ENCODE assay signal across 1 cellular context in the genomic region with DNA sequence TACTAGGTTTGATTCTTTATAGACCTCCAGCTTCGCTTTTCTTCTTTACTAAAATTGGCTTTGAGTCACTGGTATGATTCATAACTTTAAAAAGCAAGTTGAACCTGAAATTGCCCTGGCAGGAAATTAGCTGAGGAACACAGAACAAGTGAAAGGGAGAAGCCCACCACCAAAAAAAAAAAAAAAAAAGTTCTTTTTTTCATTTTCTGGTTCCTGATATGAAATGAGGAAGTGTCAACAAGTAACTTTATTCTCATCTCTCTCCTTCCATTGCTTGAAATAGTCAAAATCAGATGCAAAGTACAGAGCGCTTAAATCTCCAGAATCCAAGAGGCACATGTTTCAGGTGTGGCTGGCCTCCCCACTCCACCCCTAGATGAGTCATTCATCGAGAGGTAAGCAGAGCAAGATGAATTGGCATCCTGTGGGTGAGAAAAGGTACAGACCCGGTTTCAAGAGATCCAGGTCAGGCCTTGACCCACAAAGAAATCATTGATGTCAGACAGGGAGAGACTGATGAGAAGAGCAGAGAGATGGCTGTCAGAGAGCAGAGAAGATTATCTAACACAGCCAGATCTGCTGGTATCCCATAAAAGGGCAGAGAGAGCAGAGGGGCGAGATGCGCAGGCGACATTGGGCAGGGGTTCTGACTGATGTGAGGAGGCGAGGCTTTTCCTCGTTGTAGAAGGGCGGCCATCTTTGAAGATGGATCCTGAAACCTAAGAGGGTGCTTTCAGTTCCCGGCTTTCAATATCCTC.
TF ChIP-seq lines count a peak whose summit lies in the region.

No MANE protein-coding gene starts in this region.

TF ChIP-seq in K562, 482 proteins besides CTCF, POLR2A, EP300 and RAD21 (continued from another document and continues in another):
- no peak for TF ChIP-seq ELF2 (CRISPR knock-in tag; IDR thresholded peaks at IDR 0.05)
- TF ChIP-seq SRSF3 (IDR thresholded peaks at IDR 0.05; ENCODE audit: insufficient read depth, low read length): no peak
- TF ChIP-seq HNRNPLL (IDR thresholded peaks at IDR 0.05; ENCODE audit: low read depth, low read length, poor library complexity, severe bottlenecking): no peak
- no peak for TF ChIP-seq FOXK1 (CRISPR knock-in tag; IDR thresholded peaks at IDR 0.05; ENCODE audit: borderline replicate concordance)
- no peak for TF ChIP-seq SUPT5H (IDR thresholded peaks at IDR 0.05)
- TF ChIP-seq ZNF316 (IDR thresholded peaks at IDR 0.05): no peak
- peak; percentile 31; the same call in 1 of the 2 replicates for TF ChIP-seq L3MBTL2 (IDR thresholded peaks at IDR 0.05)
- TF ChIP-seq MAZ (CRISPR knock-in tag; conservative IDR thresholded peaks at IDR 0.05 in 1 of 2, IDR thresholded peaks at IDR 0.05 in 1 of 2): no peak
- TF ChIP-seq PHTF2 (CRISPR knock-in tag; IDR thresholded peaks at IDR 0.05): no peak
- peak; percentile 73 for TF ChIP-seq NFRKB (IDR thresholded peaks at IDR 0.05; ENCODE audit: low read depth)
- TF ChIP-seq CCAR2 (IDR thresholded peaks at IDR 0.05; ENCODE audit: low read depth, low read length): no peak
- no peak for TF ChIP-seq HOXB6 (CRISPR knock-in tag; IDR thresholded peaks at IDR 0.05; ENCODE audit: borderline replicate concordance)
- no peak for TF ChIP-seq MCM2 (IDR thresholded peaks at IDR 0.05; ENCODE audit: low read depth)
- TF ChIP-seq, protein P1, sequence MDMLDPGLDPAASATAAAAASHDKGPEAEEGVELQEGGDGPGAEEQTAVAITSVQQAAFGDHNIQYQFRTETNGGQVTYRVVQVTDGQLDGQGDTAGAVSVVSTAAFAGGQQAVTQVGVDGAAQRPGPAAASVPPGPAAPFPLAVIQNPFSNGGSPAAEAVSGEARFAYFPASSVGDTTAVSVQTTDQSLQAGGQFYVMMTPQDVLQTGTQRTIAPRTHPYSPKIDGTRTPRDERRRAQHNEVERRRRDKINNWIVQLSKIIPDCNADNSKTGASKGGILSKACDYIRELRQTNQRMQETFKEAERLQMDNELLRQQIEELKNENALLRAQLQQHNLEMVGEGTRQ (CRISPR knock-in tag; IDR thresholded peaks at IDR 0.05): no peak
- no peak for TF ChIP-seq RBM34 (IDR thresholded peaks at IDR 0.05; ENCODE audit: borderline replicate concordance, insufficient read depth, low read length)
- no peak for TF ChIP-seq NUFIP1 (IDR thresholded peaks at IDR 0.05; ENCODE audit: partially characterized antibody)
- peak; percentile 34; the same call in 1 of the 2 replicates for TF ChIP-seq TAL1 (IDR thresholded peaks at IDR 0.05)
- no peak for TF ChIP-seq RBM39 (optimal IDR thresholded peaks at IDR 0.05; ENCODE audit: low read depth, low read length)
- no peak for TF ChIP-seq RBM14 (IDR thresholded peaks at IDR 0.05; ENCODE audit: borderline replicate concordance, insufficient read depth, low read depth, low read length)
- TF ChIP-seq ZC3H4 (CRISPR knock-in tag; IDR thresholded peaks at IDR 0.05; ENCODE audit: borderline replicate concordance): no peak
- TF ChIP-seq U2AF1 (optimal IDR thresholded peaks at IDR 0.05; ENCODE audit: low read depth, low read length): no peak
- no peak for TF ChIP-seq MAFK (IDR thresholded peaks at IDR 0.05; ENCODE audit: low read length)
- peak; percentile 39; the same call in 1 of the 2 replicates for TF ChIP-seq CBFA2T3 (IDR thresholded peaks at IDR 0.05)
- no peak for TF ChIP-seq SMARCA5 (IDR thresholded peaks at IDR 0.05)
- TF ChIP-seq ZBTB17 (CRISPR knock-in tag; IDR thresholded peaks at IDR 0.05): peak; percentile 44; the same call in 1 of the 2 replicates
- no peak for TF ChIP-seq ZNF830 (CRISPR knock-in tag; IDR thresholded peaks at IDR 0.05)
- no peak for TF ChIP-seq NR4A1 (CRISPR knock-in tag; IDR thresholded peaks at IDR 0.05)
- TF ChIP-seq NR4A1 (tag; IDR thresholded peaks at IDR 0.05): peak; percentile 75; the same call in 1 of the 2 replicates
- TF ChIP-seq, protein P2, sequence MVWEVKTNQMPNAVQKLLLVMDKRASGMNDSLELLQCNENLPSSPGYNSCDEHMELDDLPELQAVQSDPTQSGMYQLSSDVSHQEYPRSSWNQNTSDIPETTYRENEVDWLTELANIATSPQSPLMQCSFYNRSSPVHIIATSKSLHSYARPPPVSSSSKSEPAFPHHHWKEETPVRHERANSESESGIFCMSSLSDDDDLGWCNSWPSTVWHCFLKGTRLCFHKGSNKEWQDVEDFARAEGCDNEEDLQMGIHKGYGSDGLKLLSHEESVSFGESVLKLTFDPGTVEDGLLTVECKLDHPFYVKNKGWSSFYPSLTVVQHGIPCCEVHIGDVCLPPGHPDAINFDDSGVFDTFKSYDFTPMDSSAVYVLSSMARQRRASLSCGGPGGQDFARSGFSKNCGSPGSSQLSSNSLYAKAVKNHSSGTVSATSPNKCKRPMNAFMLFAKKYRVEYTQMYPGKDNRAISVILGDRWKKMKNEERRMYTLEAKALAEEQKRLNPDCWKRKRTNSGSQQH (CRISPR knock-in tag; IDR thresholded peaks at IDR 0.05): no peak
- no peak for TF ChIP-seq FOXP1 (CRISPR knock-in tag; IDR thresholded peaks at IDR 0.05)
- no peak for TF ChIP-seq SIRT6 (IDR thresholded peaks at IDR 0.05; ENCODE audit: low read depth, low read length)
- TF ChIP-seq, protein P3, sequence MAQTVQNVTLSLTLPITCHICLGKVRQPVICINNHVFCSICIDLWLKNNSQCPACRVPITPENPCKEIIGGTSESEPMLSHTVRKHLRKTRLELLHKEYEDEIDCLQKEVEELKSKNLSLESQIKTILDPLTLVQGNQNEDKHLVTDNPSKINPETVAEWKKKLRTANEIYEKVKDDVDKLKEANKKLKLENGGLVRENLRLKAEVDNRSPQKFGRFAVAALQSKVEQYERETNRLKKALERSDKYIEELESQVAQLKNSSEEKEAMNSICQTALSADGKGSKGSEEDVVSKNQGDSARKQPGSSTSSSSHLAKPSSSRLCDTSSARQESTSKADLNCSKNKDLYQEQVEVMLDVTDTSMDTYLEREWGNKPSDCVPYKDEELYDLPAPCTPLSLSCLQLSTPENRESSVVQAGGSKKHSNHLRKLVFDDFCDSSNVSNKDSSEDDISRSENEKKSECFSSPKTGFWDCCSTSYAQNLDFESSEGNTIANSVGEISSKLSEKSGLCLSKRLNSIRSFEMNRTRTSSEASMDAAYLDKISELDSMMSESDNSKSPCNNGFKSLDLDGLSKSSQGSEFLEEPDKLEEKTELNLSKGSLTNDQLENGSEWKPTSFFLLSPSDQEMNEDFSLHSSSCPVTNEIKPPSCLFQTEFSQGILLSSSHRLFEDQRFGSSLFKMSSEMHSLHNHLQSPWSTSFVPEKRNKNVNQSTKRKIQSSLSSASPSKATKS (CRISPR knock-in tag; IDR thresholded peaks at IDR 0.05): no peak
- TF ChIP-seq TCF7 (IDR thresholded peaks at IDR 0.05; ENCODE audit: borderline replicate concordance): no peak
- TF ChIP-seq, protein P4, sequence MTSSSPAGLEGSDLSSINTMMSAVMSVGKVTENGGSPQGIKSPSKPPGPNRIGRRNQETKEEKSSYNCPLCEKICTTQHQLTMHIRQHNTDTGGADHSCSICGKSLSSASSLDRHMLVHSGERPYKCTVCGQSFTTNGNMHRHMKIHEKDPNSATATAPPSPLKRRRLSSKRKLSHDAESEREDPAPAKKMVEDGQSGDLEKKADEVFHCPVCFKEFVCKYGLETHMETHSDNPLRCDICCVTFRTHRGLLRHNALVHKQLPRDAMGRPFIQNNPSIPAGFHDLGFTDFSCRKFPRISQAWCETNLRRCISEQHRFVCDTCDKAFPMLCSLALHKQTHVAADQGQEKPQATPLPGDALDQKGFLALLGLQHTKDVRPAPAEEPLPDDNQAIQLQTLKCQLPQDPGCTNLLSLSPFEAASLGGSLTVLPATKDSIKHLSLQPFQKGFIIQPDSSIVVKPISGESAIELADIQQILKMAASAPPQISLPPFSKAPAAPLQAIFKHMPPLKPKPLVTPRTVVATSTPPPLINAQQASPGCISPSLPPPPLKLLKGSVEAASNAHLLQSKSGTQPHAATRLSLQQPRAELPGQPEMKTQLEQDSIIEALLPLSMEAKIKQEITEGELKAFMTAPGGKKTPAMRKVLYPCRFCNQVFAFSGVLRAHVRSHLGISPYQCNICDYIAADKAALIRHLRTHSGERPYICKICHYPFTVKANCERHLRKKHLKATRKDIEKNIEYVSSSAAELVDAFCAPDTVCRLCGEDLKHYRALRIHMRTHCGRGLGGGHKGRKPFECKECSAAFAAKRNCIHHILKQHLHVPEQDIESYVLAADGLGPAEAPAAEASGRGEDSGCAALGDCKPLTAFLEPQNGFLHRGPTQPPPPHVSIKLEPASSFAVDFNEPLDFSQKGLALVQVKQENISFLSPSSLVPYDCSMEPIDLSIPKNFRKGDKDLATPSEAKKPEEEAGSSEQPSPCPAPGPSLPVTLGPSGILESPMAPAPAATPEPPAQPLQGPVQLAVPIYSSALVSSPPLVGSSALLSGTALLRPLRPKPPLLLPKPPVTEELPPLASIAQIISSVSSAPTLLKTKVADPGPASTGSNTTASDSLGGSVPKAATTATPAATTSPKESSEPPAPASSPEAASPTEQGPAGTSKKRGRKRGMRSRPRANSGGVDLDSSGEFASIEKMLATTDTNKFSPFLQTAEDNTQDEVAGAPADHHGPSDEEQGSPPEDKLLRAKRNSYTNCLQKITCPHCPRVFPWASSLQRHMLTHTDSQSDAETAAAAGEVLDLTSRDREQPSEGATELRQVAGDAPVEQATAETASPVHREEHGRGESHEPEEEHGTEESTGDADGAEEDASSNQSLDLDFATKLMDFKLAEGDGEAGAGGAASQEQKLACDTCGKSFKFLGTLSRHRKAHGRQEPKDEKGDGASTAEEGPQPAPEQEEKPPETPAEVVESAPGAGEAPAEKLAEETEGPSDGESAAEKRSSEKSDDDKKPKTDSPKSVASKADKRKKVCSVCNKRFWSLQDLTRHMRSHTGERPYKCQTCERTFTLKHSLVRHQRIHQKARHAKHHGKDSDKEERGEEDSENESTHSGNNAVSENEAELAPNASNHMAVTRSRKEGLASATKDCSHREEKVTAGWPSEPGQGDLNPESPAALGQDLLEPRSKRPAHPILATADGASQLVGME (CRISPR knock-in tag; IDR thresholded peaks at IDR 0.05): no peak
- no peak for TF ChIP-seq CBFB (CRISPR knock-in tag; IDR thresholded peaks at IDR 0.05)
- TF ChIP-seq MIER1 (IDR thresholded peaks at IDR 0.05; ENCODE audit: low read depth): no peak
- TF ChIP-seq, protein P5, sequence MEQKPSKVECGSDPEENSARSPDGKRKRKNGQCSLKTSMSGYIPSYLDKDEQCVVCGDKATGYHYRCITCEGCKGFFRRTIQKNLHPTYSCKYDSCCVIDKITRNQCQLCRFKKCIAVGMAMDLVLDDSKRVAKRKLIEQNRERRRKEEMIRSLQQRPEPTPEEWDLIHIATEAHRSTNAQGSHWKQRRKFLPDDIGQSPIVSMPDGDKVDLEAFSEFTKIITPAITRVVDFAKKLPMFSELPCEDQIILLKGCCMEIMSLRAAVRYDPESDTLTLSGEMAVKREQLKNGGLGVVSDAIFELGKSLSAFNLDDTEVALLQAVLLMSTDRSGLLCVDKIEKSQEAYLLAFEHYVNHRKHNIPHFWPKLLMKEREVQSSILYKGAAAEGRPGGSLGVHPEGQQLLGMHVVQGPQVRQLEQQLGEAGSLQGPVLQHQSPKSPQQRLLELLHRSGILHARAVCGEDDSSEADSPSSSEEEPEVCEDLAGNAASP (IDR thresholded peaks at IDR 0.05): no peak
- no peak for TF ChIP-seq BMI1 (IDR thresholded peaks at IDR 0.05; ENCODE audit: low read length)
- TF ChIP-seq HMG20A (CRISPR knock-in tag; conservative IDR thresholded peaks at IDR 0.05): no peak
- TF ChIP-seq XRCC5 (IDR thresholded peaks at IDR 0.05; ENCODE audit: low read depth, low read length): no peak
- TF ChIP-seq, protein P6, sequence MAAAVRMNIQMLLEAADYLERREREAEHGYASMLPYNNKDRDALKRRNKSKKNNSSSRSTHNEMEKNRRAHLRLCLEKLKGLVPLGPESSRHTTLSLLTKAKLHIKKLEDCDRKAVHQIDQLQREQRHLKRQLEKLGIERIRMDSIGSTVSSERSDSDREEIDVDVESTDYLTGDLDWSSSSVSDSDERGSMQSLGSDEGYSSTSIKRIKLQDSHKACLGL (CRISPR knock-in tag; IDR thresholded peaks at IDR 0.05; ENCODE audit: borderline replicate concordance, poor library complexity, severe bottlenecking): no peak
- TF ChIP-seq, protein P7, sequence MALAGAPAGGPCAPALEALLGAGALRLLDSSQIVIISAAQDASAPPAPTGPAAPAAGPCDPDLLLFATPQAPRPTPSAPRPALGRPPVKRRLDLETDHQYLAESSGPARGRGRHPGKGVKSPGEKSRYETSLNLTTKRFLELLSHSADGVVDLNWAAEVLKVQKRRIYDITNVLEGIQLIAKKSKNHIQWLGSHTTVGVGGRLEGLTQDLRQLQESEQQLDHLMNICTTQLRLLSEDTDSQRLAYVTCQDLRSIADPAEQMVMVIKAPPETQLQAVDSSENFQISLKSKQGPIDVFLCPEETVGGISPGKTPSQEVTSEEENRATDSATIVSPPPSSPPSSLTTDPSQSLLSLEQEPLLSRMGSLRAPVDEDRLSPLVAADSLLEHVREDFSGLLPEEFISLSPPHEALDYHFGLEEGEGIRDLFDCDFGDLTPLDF (CRISPR knock-in tag; IDR thresholded peaks at IDR 0.05): no peak
- TF ChIP-seq MYNN (IDR thresholded peaks at IDR 0.05): no peak
- no peak for TF ChIP-seq MYNN (CRISPR knock-in tag; IDR thresholded peaks at IDR 0.05)
- TF ChIP-seq, protein P8, sequence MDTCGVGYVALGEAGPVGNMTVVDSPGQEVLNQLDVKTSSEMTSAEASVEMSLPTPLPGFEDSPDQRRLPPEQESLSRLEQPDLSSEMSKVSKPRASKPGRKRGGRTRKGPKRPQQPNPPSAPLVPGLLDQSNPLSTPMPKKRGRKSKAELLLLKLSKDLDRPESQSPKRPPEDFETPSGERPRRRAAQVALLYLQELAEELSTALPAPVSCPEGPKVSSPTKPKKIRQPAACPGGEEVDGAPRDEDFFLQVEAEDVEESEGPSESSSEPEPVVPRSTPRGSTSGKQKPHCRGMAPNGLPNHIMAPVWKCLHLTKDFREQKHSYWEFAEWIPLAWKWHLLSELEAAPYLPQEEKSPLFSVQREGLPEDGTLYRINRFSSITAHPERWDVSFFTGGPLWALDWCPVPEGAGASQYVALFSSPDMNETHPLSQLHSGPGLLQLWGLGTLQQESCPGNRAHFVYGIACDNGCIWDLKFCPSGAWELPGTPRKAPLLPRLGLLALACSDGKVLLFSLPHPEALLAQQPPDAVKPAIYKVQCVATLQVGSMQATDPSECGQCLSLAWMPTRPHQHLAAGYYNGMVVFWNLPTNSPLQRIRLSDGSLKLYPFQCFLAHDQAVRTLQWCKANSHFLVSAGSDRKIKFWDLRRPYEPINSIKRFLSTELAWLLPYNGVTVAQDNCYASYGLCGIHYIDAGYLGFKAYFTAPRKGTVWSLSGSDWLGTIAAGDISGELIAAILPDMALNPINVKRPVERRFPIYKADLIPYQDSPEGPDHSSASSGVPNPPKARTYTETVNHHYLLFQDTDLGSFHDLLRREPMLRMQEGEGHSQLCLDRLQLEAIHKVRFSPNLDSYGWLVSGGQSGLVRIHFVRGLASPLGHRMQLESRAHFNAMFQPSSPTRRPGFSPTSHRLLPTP (IDR thresholded peaks at IDR 0.05; ENCODE audit: borderline replicate concordance, extremely low read depth, insufficient read length): no peak
- TF ChIP-seq EHMT2 (IDR thresholded peaks at IDR 0.05): peak; percentile 73; the same call in 1 of the 2 replicates
- 0 out of 2 replicates have a peak, but pooled peaks have one; percentile 28 for TF ChIP-seq ZNF212 (CRISPR knock-in tag; IDR thresholded peaks at IDR 0.05)
- TF ChIP-seq CBX3 (IDR thresholded peaks at IDR 0.05; ENCODE audit: borderline replicate concordance in 1 of 2, low read length in 2 of 2): 0 out of 3 replicates have a peak, but pooled peaks of 1 of the 2 experiments have one; percentile 1
- TF ChIP-seq, protein P9, sequence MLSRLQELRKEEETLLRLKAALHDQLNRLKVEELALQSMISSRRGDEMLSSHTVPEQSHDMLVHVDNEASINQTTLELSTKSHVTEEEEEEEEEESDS (CRISPR knock-in tag; IDR thresholded peaks at IDR 0.05): no peak
- TF ChIP-seq YY1 (IDR thresholded peaks at IDR 0.05; ENCODE audit: borderline replicate concordance in 1 of 3, control insufficient read depth in 1 of 3, extremely low read depth in 1 of 3, insufficient read depth in 3 of 3, insufficient read length in 1 of 3, insufficient replicate concordance in 2 of 3, low read depth in 1 of 3, low read length in 2 of 3): peak; percentile 65 to 93 (median 79)
